8 cellular contexts compared by ENCODE assay signal in genomic region chr4:88823058-88823919, GRCh38.
DNase-seq lines count a peak whose midpoint lies in the region; ATAC-seq, FAIRE-seq and TF ChIP-seq lines count a peak whose summit lies in the region.

No MANE protein-coding gene starts in this region.

- peaks cover 9% of the 10 kb centered on the region for H3K4me1 Mint-ChIP-seq in central memory CD8-positive, alpha-beta T cell

- WGBS in spleen, 5 donors, result 0 to 2% (median 1%) methylated on average over 16 of the region's 16 CpGs

- H3K9me3 Mint-ChIP-seq in central memory CD8-positive, alpha-beta T cell, result no peaks in the 10 kb centered on the region

- H3K4me1 ChIP-seq in spleen, result peaks cover 0 to 60% (median 35%) of the 10 kb centered on the region in 6 donors

- H3K9me3 ChIP-seq in spleen, result no peaks in the 10 kb centered on the region

- peak overlapping the region; percentile 67 to 89 (median 84) for H3K27ac ChIP-seq in spleen

- ATAC-seq in GM18502 (IDR thresholded peaks at IDR 0.05; ENCODE audit: poor library complexity, unreplicated experiment) (peak; percentile 97), HG02885 (IDR thresholded peaks at IDR 0.05; ENCODE audit: poor library complexity, unreplicated experiment) (peak; percentile 97)
- ATAC-seq in central memory CD8-positive, alpha-beta T cell (replicated peaks; ENCODE audit: extremely low read depth, poor library complexity, severe bottlenecking), result peak; percentile 98

- no peaks in the 10 kb centered on the region for H3K27me3 Mint-ChIP-seq in central memory CD8-positive, alpha-beta T cell

- H3K36me3 Mint-ChIP-seq in central memory CD8-positive, alpha-beta T cell (ENCODE audit: insufficient read depth), result no peaks in the 10 kb centered on the region

- peak overlapping the region; percentile 83 for H3K4me3 Mint-ChIP-seq in central memory CD8-positive, alpha-beta T cell

- H3K27me3 ChIP-seq in spleen (replicated peaks in 1 of 7), result no peaks in the 10 kb centered on the region

- no peak for TF ChIP-seq CTCF in WI38 (IDR thresholded peaks at IDR 0.05; ENCODE audit: low read depth, low read length)
- TF ChIP-seq CTCF in spleen (IDR thresholded peaks at IDR 0.05 in 8 of 11, conservative IDR thresholded peaks at IDR 0.05 in 3 of 11), result no peak

- H3K36me3 ChIP-seq in spleen, result no peaks in the 10 kb centered on the region

- FAIRE-seq in islet of Langerhans (lab: Jason Lieb, UNC), result peak; percentile 86

- H3K4me3 ChIP-seq in WI38 (ENCODE audit: low read depth, low read length) (peak overlapping the region; percentile 63), spleen (peak overlapping the region; percentile 28 to 67 (median 43))

- TF ChIP-seq POLR2A in spleen (IDR thresholded peaks at IDR 0.05), result peak in 1 of 3 donors; percentile 36

- peak overlapping the region; percentile 88 for H3K27ac Mint-ChIP-seq in central memory CD8-positive, alpha-beta T cell (ENCODE audit: low read depth)

- intact Hi-C loops in spleen (cut with DNase I; ENCODE audit: low total_unique reads), result no loop called here

- DNase-seq in NCI-H2029 (lab: John Stamatoyannopoulos, UW) (peak; percentile 90), spleen (peak; percentile 91), NK-92 (lab: John Stamatoyannopoulos, UW; ENCODE audit: unreplicated experiment) (no peak)
- DNase-seq in central memory CD8-positive, alpha-beta T cell (ENCODE audit: low spot score in 2 of 2), result peak; percentile 26 to 65
